8 cellular contexts compared by ENCODE assay signal in the genomic region with DNA sequence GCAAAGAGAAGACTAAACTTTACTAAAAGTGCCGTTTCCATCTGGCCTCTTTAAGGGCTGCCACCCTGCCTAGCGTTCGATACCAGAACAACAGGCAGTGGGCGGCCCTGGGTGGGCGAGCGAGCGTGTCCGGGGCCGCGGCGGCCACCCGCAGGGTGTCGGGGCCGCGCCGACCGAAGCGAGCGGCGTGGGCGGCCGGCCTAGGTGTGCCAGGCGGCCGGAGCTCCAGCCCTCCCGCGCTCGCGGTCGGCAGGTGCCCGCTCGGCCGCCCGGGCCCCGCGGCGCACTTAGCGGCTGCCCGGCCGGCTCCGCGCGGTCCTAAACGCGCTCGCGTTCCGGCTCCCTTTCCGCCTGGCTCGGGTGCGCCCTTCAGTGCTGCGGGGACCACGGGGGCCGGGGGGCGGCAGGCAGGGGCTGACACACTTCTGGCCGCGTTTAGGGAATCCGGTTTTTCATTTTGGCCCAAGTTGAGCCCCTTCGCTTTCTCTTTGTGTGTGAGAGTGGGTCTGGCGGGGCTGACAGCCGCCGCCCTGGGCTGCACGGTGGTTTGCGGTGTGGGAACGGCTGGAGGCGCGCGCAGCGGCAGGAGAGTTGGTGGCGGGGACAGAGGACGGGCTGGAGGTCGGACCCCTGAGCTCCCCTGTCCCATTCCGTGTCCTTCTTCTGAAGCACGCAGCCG. TPM values are rescaled to one million over a fixed set of nuclear protein-coding genes. Genes with fewer than 3 reads are reported as not detected.
DNase-seq lines count a peak whose midpoint lies in the region; ATAC-seq and TF ChIP-seq lines count a peak whose summit lies in the region.

No MANE protein-coding gene starts in this region.

- H3K36me3 Mint-ChIP-seq in WTC11 = no peaks in the 10 kb centered on the region
- H3K36me3 Mint-ChIP-seq in effector memory CD8-positive, alpha-beta T cell (ENCODE audit: insufficient read depth) = peaks cover 23% of the 10 kb centered on the region

- H3K4me1 ChIP-seq in mononuclear cell (ENCODE audit: insufficient read depth, low read length) (peaks cover 56% of the 10 kb centered on the region), tibial artery (peaks cover 0 to 57% (median 46%) of the 10 kb centered on the region in 4 donors)

- H3K27ac ChIP-seq in tibial artery = no peak overlapping the region

- intact Hi-C loops in tibial artery (cut with DNase I; ENCODE audit: low total_unique reads) = no loop called here

- DNase-seq in DMS153 treated with DMSO at 0.1 percent for 48 hours (lab: John Stamatoyannopoulos, UW; ENCODE audit: unreplicated experiment) (peak; percentile 54), KG1 (lab: John Stamatoyannopoulos, UW) (peak; percentile 46), WTC11 (ENCODE audit: low spot score) (peak; percentile 63), tibial artery (no peak), MV-4-11 (lab: John Stamatoyannopoulos, UW) (no peak)
- DNase-seq in effector memory CD8-positive, alpha-beta T cell = peak; percentile 17 to 47 (median 33)

- no peaks in the 10 kb centered on the region for H3K9me3 Mint-ChIP-seq in WTC11
- H3K9me3 Mint-ChIP-seq in effector memory CD8-positive, alpha-beta T cell = no peaks in the 10 kb centered on the region

- H3K4me1 Mint-ChIP-seq in WTC11 = peaks cover 40% of the 10 kb centered on the region
- H3K4me1 Mint-ChIP-seq in effector memory CD8-positive, alpha-beta T cell (ENCODE audit: low read depth in 2 of 2) = peaks cover 34 to 38% of the 10 kb centered on the region in 2 donors

- peaks cover 90% of the 10 kb centered on the region for H3K27me3 Mint-ChIP-seq in WTC11 (ENCODE audit: low read depth)
- H3K27me3 Mint-ChIP-seq in effector memory CD8-positive, alpha-beta T cell = peaks cover 10 to 18% of the 10 kb centered on the region in 2 donors

- H3K36me3 ChIP-seq in tibial artery = no peaks in the 10 kb centered on the region

- CTCF ChIA-PET in WTC11 (lab: Charles Lee) = interaction anchor here (0.6 to 2.5 kb wide), 8 partner anchors 8 to 239 kb away, joined by 4 to 8 read pairs (median 4); a partner anchor contains a TSS

- no peak for TF ChIP-seq CTCF in WTC11 (IDR thresholded peaks at IDR 0.05)
- TF ChIP-seq CTCF in tibial artery (IDR thresholded peaks at IDR 0.05) = peak in 1 of 2 experiments; percentile 27

- H3K27me3 ChIP-seq in mononuclear cell (ENCODE audit: insufficient read depth, low read length) = peaks cover 78% of the 10 kb centered on the region
- H3K27me3 ChIP-seq in tibial artery = peaks cover 0 to 42% of the 10 kb centered on the region in 2 donors

- no peaks in the 10 kb centered on the region for H3K9me3 ChIP-seq in mononuclear cell (ENCODE audit: low read depth, low read length)
- H3K9me3 ChIP-seq in tibial artery = no peaks in the 10 kb centered on the region

- H3K4me3 ChIP-seq in mononuclear cell (ENCODE audit: low read length) = peak overlapping the region; percentile 41
- H3K4me3 ChIP-seq in tibial artery = peak overlapping the region; percentile 51 to 60

- POLR2A ChIA-PET in WTC11 (lab: Charles Lee) = no interaction called here

- H3K27ac Mint-ChIP-seq in WTC11 = no peak overlapping the region
- peak overlapping the region in 1 of 2 donors; percentile 32 for H3K27ac Mint-ChIP-seq in effector memory CD8-positive, alpha-beta T cell

- peak overlapping the region; percentile 86 for H3K4me3 Mint-ChIP-seq in WTC11
- H3K4me3 Mint-ChIP-seq in effector memory CD8-positive, alpha-beta T cell = peak overlapping the region; percentile 88

- ATAC-seq in GM19455 (IDR thresholded peaks at IDR 0.05; ENCODE audit: unreplicated experiment) = peak; percentile 42
- ATAC-seq in WTC11 = peak; percentile 19
- ATAC-seq in effector memory CD8-positive, alpha-beta T cell (replicated peaks) = peak; percentile 12

TF ChIP-seq in WTC11, 78 proteins besides CTCF, POLR2A, EP300 and RAD21 (continues in another document):
- TF ChIP-seq, protein P1, sequence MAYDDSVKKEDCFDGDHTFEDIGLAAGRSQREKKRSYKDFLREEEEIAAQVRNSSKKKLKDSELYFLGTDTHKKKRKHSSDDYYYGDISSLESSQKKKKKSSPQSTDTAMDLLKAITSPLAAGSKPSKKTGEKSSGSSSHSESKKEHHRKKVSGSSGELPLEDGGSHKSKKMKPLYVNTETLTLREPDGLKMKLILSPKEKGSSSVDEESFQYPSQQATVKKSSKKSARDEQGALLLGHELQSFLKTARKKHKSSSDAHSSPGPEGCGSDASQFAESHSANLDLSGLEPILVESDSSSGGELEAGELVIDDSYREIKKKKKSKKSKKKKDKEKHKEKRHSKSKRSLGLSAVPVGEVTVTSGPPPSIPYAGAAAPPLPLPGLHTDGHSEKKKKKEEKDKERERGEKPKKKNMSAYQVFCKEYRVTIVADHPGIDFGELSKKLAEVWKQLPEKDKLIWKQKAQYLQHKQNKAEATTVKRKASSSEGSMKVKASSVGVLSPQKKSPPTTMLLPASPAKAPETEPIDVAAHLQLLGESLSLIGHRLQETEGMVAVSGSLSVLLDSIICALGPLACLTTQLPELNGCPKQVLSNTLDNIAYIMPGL (CRISPR knock-in tag; IDR thresholded peaks at IDR 0.05) = no peak
- no peak for TF ChIP-seq ZNF219 (CRISPR knock-in tag; IDR thresholded peaks at IDR 0.05; ENCODE audit: borderline replicate concordance)
- TF ChIP-seq HMGA2 (CRISPR knock-in tag; IDR thresholded peaks at IDR 0.05) = no peak
- TF ChIP-seq, protein P2, sequence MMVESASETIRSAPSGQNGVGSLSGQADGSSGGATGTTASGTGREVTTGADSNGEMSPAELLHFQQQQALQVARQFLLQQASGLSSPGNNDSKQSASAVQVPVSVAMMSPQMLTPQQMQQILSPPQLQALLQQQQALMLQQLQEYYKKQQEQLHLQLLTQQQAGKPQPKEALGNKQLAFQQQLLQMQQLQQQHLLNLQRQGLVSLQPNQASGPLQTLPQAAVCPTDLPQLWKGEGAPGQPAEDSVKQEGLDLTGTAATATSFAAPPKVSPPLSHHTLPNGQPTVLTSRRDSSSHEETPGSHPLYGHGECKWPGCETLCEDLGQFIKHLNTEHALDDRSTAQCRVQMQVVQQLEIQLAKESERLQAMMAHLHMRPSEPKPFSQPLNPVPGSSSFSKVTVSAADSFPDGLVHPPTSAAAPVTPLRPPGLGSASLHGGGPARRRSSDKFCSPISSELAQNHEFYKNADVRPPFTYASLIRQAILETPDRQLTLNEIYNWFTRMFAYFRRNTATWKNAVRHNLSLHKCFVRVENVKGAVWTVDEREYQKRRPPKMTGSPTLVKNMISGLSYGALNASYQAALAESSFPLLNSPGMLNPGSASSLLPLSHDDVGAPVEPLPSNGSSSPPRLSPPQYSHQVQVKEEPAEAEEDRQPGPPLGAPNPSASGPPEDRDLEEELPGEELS (CRISPR knock-in tag; IDR thresholded peaks at IDR 0.05) = 0 out of 2 replicates have a peak, but pooled peaks have one; percentile 36
- no peak for TF ChIP-seq FOXK1 (CRISPR knock-in tag; IDR thresholded peaks at IDR 0.05)
- TF ChIP-seq, protein P3, sequence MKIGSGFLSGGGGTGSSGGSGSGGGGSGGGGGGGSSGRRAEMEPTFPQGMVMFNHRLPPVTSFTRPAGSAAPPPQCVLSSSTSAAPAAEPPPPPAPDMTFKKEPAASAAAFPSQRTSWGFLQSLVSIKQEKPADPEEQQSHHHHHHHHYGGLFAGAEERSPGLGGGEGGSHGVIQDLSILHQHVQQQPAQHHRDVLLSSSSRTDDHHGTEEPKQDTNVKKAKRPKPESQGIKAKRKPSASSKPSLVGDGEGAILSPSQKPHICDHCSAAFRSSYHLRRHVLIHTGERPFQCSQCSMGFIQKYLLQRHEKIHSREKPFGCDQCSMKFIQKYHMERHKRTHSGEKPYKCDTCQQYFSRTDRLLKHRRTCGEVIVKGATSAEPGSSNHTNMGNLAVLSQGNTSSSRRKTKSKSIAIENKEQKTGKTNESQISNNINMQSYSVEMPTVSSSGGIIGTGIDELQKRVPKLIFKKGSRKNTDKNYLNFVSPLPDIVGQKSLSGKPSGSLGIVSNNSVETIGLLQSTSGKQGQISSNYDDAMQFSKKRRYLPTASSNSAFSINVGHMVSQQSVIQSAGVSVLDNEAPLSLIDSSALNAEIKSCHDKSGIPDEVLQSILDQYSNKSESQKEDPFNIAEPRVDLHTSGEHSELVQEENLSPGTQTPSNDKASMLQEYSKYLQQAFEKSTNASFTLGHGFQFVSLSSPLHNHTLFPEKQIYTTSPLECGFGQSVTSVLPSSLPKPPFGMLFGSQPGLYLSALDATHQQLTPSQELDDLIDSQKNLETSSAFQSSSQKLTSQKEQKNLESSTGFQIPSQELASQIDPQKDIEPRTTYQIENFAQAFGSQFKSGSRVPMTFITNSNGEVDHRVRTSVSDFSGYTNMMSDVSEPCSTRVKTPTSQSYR (CRISPR knock-in tag; IDR thresholded peaks at IDR 0.05) = no peak
- peak; percentile 32; the same call in 1 of the 2 replicates for TF ChIP-seq CREM (CRISPR knock-in tag; IDR thresholded peaks at IDR 0.05)
- TF ChIP-seq CREB1 (CRISPR knock-in tag; IDR thresholded peaks at IDR 0.05) = no peak
- TF ChIP-seq, protein P4, sequence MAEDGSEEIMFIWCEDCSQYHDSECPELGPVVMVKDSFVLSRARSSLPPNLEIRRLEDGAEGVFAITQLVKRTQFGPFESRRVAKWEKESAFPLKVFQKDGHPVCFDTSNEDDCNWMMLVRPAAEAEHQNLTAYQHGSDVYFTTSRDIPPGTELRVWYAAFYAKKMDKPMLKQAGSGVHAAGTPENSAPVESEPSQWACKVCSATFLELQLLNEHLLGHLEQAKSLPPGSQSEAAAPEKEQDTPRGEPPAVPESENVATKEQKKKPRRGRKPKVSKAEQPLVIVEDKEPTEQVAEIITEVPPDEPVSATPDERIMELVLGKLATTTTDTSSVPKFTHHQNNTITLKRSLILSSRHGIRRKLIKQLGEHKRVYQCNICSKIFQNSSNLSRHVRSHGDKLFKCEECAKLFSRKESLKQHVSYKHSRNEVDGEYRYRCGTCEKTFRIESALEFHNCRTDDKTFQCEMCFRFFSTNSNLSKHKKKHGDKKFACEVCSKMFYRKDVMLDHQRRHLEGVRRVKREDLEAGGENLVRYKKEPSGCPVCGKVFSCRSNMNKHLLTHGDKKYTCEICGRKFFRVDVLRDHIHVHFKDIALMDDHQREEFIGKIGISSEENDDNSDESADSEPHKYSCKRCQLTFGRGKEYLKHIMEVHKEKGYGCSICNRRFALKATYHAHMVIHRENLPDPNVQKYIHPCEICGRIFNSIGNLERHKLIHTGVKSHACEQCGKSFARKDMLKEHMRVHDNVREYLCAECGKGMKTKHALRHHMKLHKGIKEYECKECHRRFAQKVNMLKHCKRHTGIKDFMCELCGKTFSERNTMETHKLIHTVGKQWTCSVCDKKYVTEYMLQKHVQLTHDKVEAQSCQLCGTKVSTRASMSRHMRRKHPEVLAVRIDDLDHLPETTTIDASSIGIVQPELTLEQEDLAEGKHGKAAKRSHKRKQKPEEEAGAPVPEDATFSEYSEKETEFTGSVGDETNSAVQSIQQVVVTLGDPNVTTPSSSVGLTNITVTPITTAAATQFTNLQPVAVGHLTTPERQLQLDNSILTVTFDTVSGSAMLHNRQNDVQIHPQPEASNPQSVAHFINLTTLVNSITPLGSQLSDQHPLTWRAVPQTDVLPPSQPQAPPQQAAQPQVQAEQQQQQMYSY (CRISPR knock-in tag; IDR thresholded peaks at IDR 0.05) = peak; percentile 58; the same call in 1 of the 2 replicates

RNA-seq across cellular contexts. Expression of a gene that starts 2.9 kb away (rescaled TPM):
- total RNA-seq in WTC11 (2021) (0.25 to 0.27 TPM (median 0.26 TPM) in 3 replicates), mononuclear cell (1.4 TPM)

Comparison
In these comparisons a context has a peak if more than half of its experiments do, and no peak if none do; other contexts are left out.
1. DNase-seq: peak in DMS153 treated with DMSO at 0.1 percent for 48 hours (single experiment), KG1 (single experiment), WTC11 (single experiment) and effector memory CD8-positive, alpha-beta T cell (3 of 3); none in tibial artery (0 of 2) and MV-4-11 (single experiment).
2. Peak in every context shown above with its lines, with median percentiles within 50 percentile points of each other: ATAC-seq.